Comparison of ENCODE assay signal across 7 cellular contexts in genomic region chr21:29017639-29018237, GRCh38. TPM values are rescaled to one million over a fixed set of nuclear protein-coding genes. Genes with fewer than 3 reads are reported as not detected.
DNase-seq lines count a peak whose midpoint lies in the region; FAIRE-seq and TF ChIP-seq lines count a peak whose summit lies in the region.

No MANE protein-coding gene starts in this region.

- H3K4me2 ChIP-seq in OCI-LY1 (ENCODE audit: low read length), result peak overlapping the region; percentile 82

- H3K9me3 Mint-ChIP-seq in endothelial cell (ENCODE audit: unreplicated experiment), result peaks cover under 1% of the 10 kb centered on the region

- peaks cover 10% of the 10 kb centered on the region; the same call in 1 of the 2 replicates for H3K36me3 ChIP-seq in OCI-LY1 (ENCODE audit: insufficient read depth, low read length)

- peaks cover 2% of the 10 kb centered on the region for H3K27me3 Mint-ChIP-seq in endothelial cell (ENCODE audit: unreplicated experiment)

- H3K36me3 Mint-ChIP-seq in endothelial cell (ENCODE audit: low read depth, unreplicated experiment), result peaks cover 5% of the 10 kb centered on the region

- H3K4me1 Mint-ChIP-seq in endothelial cell (ENCODE audit: unreplicated experiment), result peaks cover 11% of the 10 kb centered on the region

- peak overlapping the region; percentile 82 for H3K4me3 ChIP-seq in OCI-LY1 (ENCODE audit: low read depth, low read length, poor library complexity, severe bottlenecking)
- H3K4me3 ChIP-seq in skeletal muscle cell (ENCODE audit: low read depth, low read length), result peak overlapping the region; percentile 89

- H3K27ac ChIP-seq in OCI-LY1 (ENCODE audit: low read depth, low read length, poor library complexity, severe bottlenecking), result peak overlapping the region; percentile 41

- no peaks in the 10 kb centered on the region for H3F3A ChIP-seq in OCI-LY1 (ENCODE audit: insufficient read depth, low read length)

- FAIRE-seq in GM19239 (lab: Jason Lieb, UNC), result peak; percentile 64

- no peaks in the 10 kb centered on the region for H4K20me1 ChIP-seq in OCI-LY1 (ENCODE audit: insufficient read depth, low read length)

- no peak overlapping the region for H2AFZ ChIP-seq in OCI-LY1 (ENCODE audit: low read length)

- peak overlapping the region; percentile 89 for H3K4me3 Mint-ChIP-seq in endothelial cell (ENCODE audit: unreplicated experiment)

- peaks cover 22% of the 10 kb centered on the region for H3K79me2 ChIP-seq in OCI-LY1 (ENCODE audit: insufficient read depth, low read length)

- H3K27me3 ChIP-seq in OCI-LY1 (ENCODE audit: insufficient read depth, low read length), result no peaks in the 10 kb centered on the region

- DNase-seq in GM19239 (ENCODE audit: insufficient read length, low spot score) (no peak), endothelial cell (ENCODE audit: low spot score) (no peak), skeletal muscle cell (ENCODE audit: low read depth) (no peak), DMS153 (lab: John Stamatoyannopoulos, UW) (no peak), mesenteric fat pad (ENCODE audit: low spot score) (no peak)
- no peak for DNase-seq in activated CD4-positive, alpha-beta T cell treated with anti-CD3 and anti-CD28 coated beads for 1 hour

- peak overlapping the region; percentile 20 for H3K27ac Mint-ChIP-seq in endothelial cell (ENCODE audit: unreplicated experiment)

- H3K9me3 ChIP-seq in OCI-LY1 (ENCODE audit: low read length), result no peaks in the 10 kb centered on the region

- TF ChIP-seq CTCF in OCI-LY1 (IDR thresholded peaks at IDR 0.05; ENCODE audit: low read length), result no peak
- TF ChIP-seq CTCF in endothelial cell (IDR thresholded peaks at IDR 0.05; ENCODE audit: unreplicated experiment), result no peak

- H3K9me2 ChIP-seq in OCI-LY1 (ENCODE audit: low read depth, low read length), result no peaks in the 10 kb centered on the region

- peak overlapping the region; percentile 90 for H3K9ac ChIP-seq in OCI-LY1 (ENCODE audit: low read length)

- H3K4me1 ChIP-seq in OCI-LY1 (ENCODE audit: insufficient read depth, low read length, severe bottlenecking), result peaks cover 19% of the 10 kb centered on the region

RNA-seq across cellular contexts. Expression of gene RWDD2B, which starts 1.4 kb away (rescaled TPM):
- total RNA-seq in endothelial cell (ENCODE audit: unreplicated experiment) (12.4 TPM), mesenteric fat pad (16.9 TPM)

RNA-seq across cellular contexts. Expression of gene USP16, which starts 6.7 kb away (rescaled TPM):
- total RNA-seq in endothelial cell (ENCODE audit: unreplicated experiment) (15.4 TPM), mesenteric fat pad (38.7 TPM)

RNA-seq across cellular contexts. Expression of gene LTN1, which starts 25.1 kb away (rescaled TPM):
- 23.6 TPM for total RNA-seq in endothelial cell (ENCODE audit: unreplicated experiment)
- total RNA-seq in mesenteric fat pad, result 22.6 TPM

RNA-seq across cellular contexts. Expression of gene CCT8, which starts 55.7 kb away (rescaled TPM):
- total RNA-seq in endothelial cell (ENCODE audit: unreplicated experiment) (186 TPM), mesenteric fat pad (116 TPM)
